In genomic region chr2:236711440-236711839, GRCh38 we compare ENCODE assay signal across 12 cellular contexts.
DNase-seq lines count a peak whose midpoint lies in the region; ATAC-seq and TF ChIP-seq lines count a peak whose summit lies in the region.
"Had no signal": no experiment of that assay in that cellular context is flagged by ENCODE, and none has a peak within 500 bp of the region (broad histone marks: within the 10 kb centered on the region; RNA-seq: fewer than 3 reads in every experiment).

No MANE protein-coding gene starts in this region.

- POLR2A ChIA-PET in activated CD4-positive, alpha-beta memory T cell treated with anti-CD3 and anti-CD28 coated beads, Interleukin-2, amount 10 ng/mL, durations not matched to agents 7 days and 5 days (lab: Charles Lee): no interaction called here
- POLR2A ChIA-PET in activated CD4-positive, alpha-beta memory T cell treated with anti-CD3 and anti-CD28 coated beads for 36 hours (lab: Charles Lee): no interaction called here

- CTCF ChIA-PET in activated CD4-positive, alpha-beta memory T cell treated with anti-CD3 and anti-CD28 coated beads, Interleukin-2, amount 10 ng/mL, durations not matched to agents 7 days and 5 days (lab: Charles Lee): no interaction called here
- CTCF ChIA-PET in activated CD4-positive, alpha-beta memory T cell treated with anti-CD3 and anti-CD28 coated beads for 36 hours (lab: Charles Lee): no interaction called here

- H3K27ac ChIP-seq in heart left ventricle (no peak overlapping the region), upper lobe of right lung (no peak overlapping the region)

- no peak overlapping the region for H3K4me3 Mint-ChIP-seq in activated CD4-positive, alpha-beta memory T cell treated with anti-CD3 and anti-CD28 coated beads, Interleukin-2, amount 10 ng/mL, durations not matched to agents 7 days and 5 days
- no peak overlapping the region for H3K4me3 Mint-ChIP-seq in activated CD4-positive, alpha-beta memory T cell treated with anti-CD3 and anti-CD28 coated beads for 36 hours
- H3K4me3 Mint-ChIP-seq: activated naive CD4-positive, alpha-beta T cell treated with anti-CD3 and anti-CD28 coated beads for 36 hours had no signal

- peak overlapping the region; percentile 70 for H3K27ac Mint-ChIP-seq in activated CD4-positive, alpha-beta memory T cell treated with anti-CD3 and anti-CD28 coated beads, Interleukin-2, amount 10 ng/mL, durations not matched to agents 7 days and 5 days
- no peak overlapping the region for H3K27ac Mint-ChIP-seq in activated CD4-positive, alpha-beta memory T cell treated with anti-CD3 and anti-CD28 coated beads for 36 hours
- H3K27ac Mint-ChIP-seq: activated naive CD4-positive, alpha-beta T cell treated with anti-CD3 and anti-CD28 coated beads for 36 hours had no signal

- DNase-seq in activated CD4-positive, alpha-beta memory T cell treated with anti-CD3 and anti-CD28 coated beads, Interleukin-2, amount 10 ng/mL, durations not matched to agents 7 days and 5 days: peak; percentile 45
- no peak for DNase-seq in activated CD4-positive, alpha-beta memory T cell treated with anti-CD3 and anti-CD28 coated beads for 36 hours
- peak; percentile 4 for DNase-seq in T1000 (lab: John Stamatoyannopoulos, UW)
- peak in 2 of 5 donors; percentile 46 to 59 for DNase-seq in heart left ventricle
- DNase-seq in upper lobe of right lung: no peak
- no peak for DNase-seq in DMS79 (lab: John Stamatoyannopoulos, UW)
- no peak for DNase-seq in AML-193 (lab: John Stamatoyannopoulos, UW)
- DNase-seq in NCI-H146 (lab: John Stamatoyannopoulos, UW): no peak
- DNase-seq: activated naive CD4-positive, alpha-beta T cell treated with anti-CD3 and anti-CD28 coated beads for 36 hours; hippocampal formation; NCI-H2227 treated with DMSO at 0.1 percent for 48 hours had no signal

- peaks cover 6% of the 10 kb centered on the region for H3K9me3 Mint-ChIP-seq in activated CD4-positive, alpha-beta memory T cell treated with anti-CD3 and anti-CD28 coated beads, Interleukin-2, amount 10 ng/mL, durations not matched to agents 7 days and 5 days
- H3K9me3 Mint-ChIP-seq in activated CD4-positive, alpha-beta memory T cell treated with anti-CD3 and anti-CD28 coated beads for 36 hours: no peaks in the 10 kb centered on the region
- H3K9me3 Mint-ChIP-seq: activated naive CD4-positive, alpha-beta T cell treated with anti-CD3 and anti-CD28 coated beads for 36 hours had no signal

- TF ChIP-seq CTCF in heart left ventricle (IDR thresholded peaks at IDR 0.05) (no peak), upper lobe of right lung (IDR thresholded peaks at IDR 0.05) (no peak)

- H3K9me3 ChIP-seq in heart left ventricle: no peaks in the 10 kb centered on the region
- no peaks in the 10 kb centered on the region for H3K9me3 ChIP-seq in upper lobe of right lung

- H3K27me3 Mint-ChIP-seq in activated CD4-positive, alpha-beta memory T cell treated with anti-CD3 and anti-CD28 coated beads, Interleukin-2, amount 10 ng/mL, durations not matched to agents 7 days and 5 days: peaks cover 15% of the 10 kb centered on the region
- H3K27me3 Mint-ChIP-seq in activated CD4-positive, alpha-beta memory T cell treated with anti-CD3 and anti-CD28 coated beads for 36 hours: peaks cover 11% of the 10 kb centered on the region

- WGBS in heart left ventricle, 4 donors: 83 to 97% (median 88%) methylated on average over 2 of the region's 2 CpGs

- H3K27me3 ChIP-seq in heart left ventricle (peaks cover 0 to 3% (median 0%) of the 10 kb centered on the region in 9 donors), upper lobe of right lung (no peaks in the 10 kb centered on the region)

- peak in 3 of 4 donors; percentile 54 to 77 (median 64) for ATAC-seq in heart left ventricle
- ATAC-seq in upper lobe of right lung: peak; percentile 60
- ATAC-seq: K562 had no signal

- H3K4me1 ChIP-seq in heart left ventricle: peaks cover 0 to 43% (median 6%) of the 10 kb centered on the region in 12 donors
- no peaks in the 10 kb centered on the region for H3K4me1 ChIP-seq in upper lobe of right lung

- no peak overlapping the region for H3K4me3 ChIP-seq in heart left ventricle
- no peak overlapping the region for H3K4me3 ChIP-seq in upper lobe of right lung
- H3K4me3 ChIP-seq: K562 had no signal

- intact Hi-C loops in activated CD4-positive, alpha-beta memory T cell treated with anti-CD3 and anti-CD28 coated beads for 36 hours (cut with micrococcal nuclease): no loop called here
- intact Hi-C loops in heart left ventricle (cut with DNase I): no loop called here
- intact Hi-C loops in upper lobe of right lung (cut with DNase I): no loop called here

- no peaks in the 10 kb centered on the region for H3K36me3 ChIP-seq in heart left ventricle
- H3K36me3 ChIP-seq in upper lobe of right lung: no peaks in the 10 kb centered on the region

- TF ChIP-seq POLR2A in heart left ventricle (IDR thresholded peaks at IDR 0.05): no peak

- H3K36me3 Mint-ChIP-seq in activated CD4-positive, alpha-beta memory T cell treated with anti-CD3 and anti-CD28 coated beads, Interleukin-2, amount 10 ng/mL, durations not matched to agents 7 days and 5 days (ENCODE audit: low read depth): no peaks in the 10 kb centered on the region
- no peaks in the 10 kb centered on the region for H3K36me3 Mint-ChIP-seq in activated CD4-positive, alpha-beta memory T cell treated with anti-CD3 and anti-CD28 coated beads for 36 hours

- H3K4me1 Mint-ChIP-seq in activated CD4-positive, alpha-beta memory T cell treated with anti-CD3 and anti-CD28 coated beads, Interleukin-2, amount 10 ng/mL, durations not matched to agents 7 days and 5 days: peaks cover 45% of the 10 kb centered on the region
- no peaks in the 10 kb centered on the region for H3K4me1 Mint-ChIP-seq in activated CD4-positive, alpha-beta memory T cell treated with anti-CD3 and anti-CD28 coated beads for 36 hours (ENCODE audit: low read depth)

Comparison
In these comparisons a context has a peak if more than half of its experiments do, and no peak if none do; other contexts are left out.
1. DNase-seq: peak in activated CD4-positive, alpha-beta memory T cell treated with anti-CD3 and anti-CD28 coated beads, Interleukin-2, amount 10 ng/mL, durations not matched to agents 7 days and 5 days (single experiment) and T1000 (single experiment); none in activated CD4-positive, alpha-beta memory T cell treated with anti-CD3 and anti-CD28 coated beads for 36 hours (single experiment), upper lobe of right lung (single experiment), DMS79 (single experiment), AML-193 (0 of 2) and NCI-H146 (single experiment).